Comparison of ENCODE assay signal across 9 cellular contexts in genomic region chr2:199911877-199912161, GRCh38. TPM values are rescaled to one million over a fixed set of nuclear protein-coding genes. Genes with fewer than 3 reads are reported as not detected.
DNase-seq lines count a peak whose midpoint lies in the region; ATAC-seq and TF ChIP-seq lines count a peak whose summit lies in the region.
"Had no signal": no experiment of that assay in that cellular context is flagged by ENCODE, and none has a peak within 500 bp of the region (broad histone marks: within the 10 kb centered on the region; RNA-seq: fewer than 3 reads in every experiment).

No MANE protein-coding gene starts in this region.

- peak overlapping the region; percentile 82 to 94 (median 93) for H3K27ac ChIP-seq in right lobe of liver
- H3K27ac ChIP-seq in thymus (ENCODE audit: low read depth) = peak overlapping the region; percentile 93

- peaks cover 0 to 13% (median 3%) of the 10 kb centered on the region in 4 donors for H3K4me1 ChIP-seq in right lobe of liver
- peaks cover 6% of the 10 kb centered on the region for H3K4me1 ChIP-seq in thymus (ENCODE audit: control insufficient read depth, insufficient read depth, low read length)

- in situ Hi-C loops in astrocyte of the cerebellum (cut with HindIII; ENCODE audit: low sequenced_read_pairs) = no loop called here

- H3K36me3 ChIP-seq in right lobe of liver (no peaks in the 10 kb centered on the region), thymus (ENCODE audit: control insufficient read depth, insufficient read depth) (peaks cover 9% of the 10 kb centered on the region)

- H3K9me3 Mint-ChIP-seq in T-helper 2 cell treated with Interferon-gamma antibody and Interleukin-4, amounts not matched to agents 5 μg/mL and 100 μg/mL, for 36 hours = peaks cover 13% of the 10 kb centered on the region

- no peak for TF ChIP-seq CTCF in astrocyte of the cerebellum (IDR thresholded peaks at IDR 0.05; ENCODE audit: low read depth, low read length, missing control alignments)
- TF ChIP-seq CTCF in right lobe of liver (IDR thresholded peaks at IDR 0.05) = no peak

- no peak for ATAC-seq in right lobe of liver
- no peak for ATAC-seq in HG03521 (IDR thresholded peaks at IDR 0.05; ENCODE audit: unreplicated experiment)

- H3K9me3 ChIP-seq in right lobe of liver = no peaks in the 10 kb centered on the region
- peaks cover 5% of the 10 kb centered on the region for H3K9me3 ChIP-seq in thymus (ENCODE audit: control insufficient read depth)

- H3K4me3 ChIP-seq in astrocyte of the cerebellum (ENCODE audit: low read depth, low read length) (peak overlapping the region; percentile 98), right lobe of liver (peak overlapping the region; percentile 74 to 81 (median 79)), thymus (ENCODE audit: low read length) (peak overlapping the region; percentile 93)

- H3K4me1 Mint-ChIP-seq in T-helper 2 cell treated with Interferon-gamma antibody and Interleukin-4, amounts not matched to agents 5 μg/mL and 100 μg/mL, for 36 hours (ENCODE audit: low read depth) = peaks cover 31% of the 10 kb centered on the region

- no peaks in the 10 kb centered on the region for H3K27me3 Mint-ChIP-seq in T-helper 2 cell treated with Interferon-gamma antibody and Interleukin-4, amounts not matched to agents 5 μg/mL and 100 μg/mL, for 36 hours (ENCODE audit: low read depth)

- H3K4me3 Mint-ChIP-seq in T-helper 2 cell treated with Interferon-gamma antibody and Interleukin-4, amounts not matched to agents 5 μg/mL and 100 μg/mL, for 36 hours = peak overlapping the region; percentile 99

- intact Hi-C loops in right lobe of liver (cut with DNase I) = no loop called here

- TF ChIP-seq POLR2A in right lobe of liver (IDR thresholded peaks at IDR 0.05) = no peak

- H3K27ac Mint-ChIP-seq in T-helper 2 cell treated with Interferon-gamma antibody and Interleukin-4, amounts not matched to agents 5 μg/mL and 100 μg/mL, for 36 hours = peak overlapping the region; percentile 96

- H3K27me3 ChIP-seq in right lobe of liver = no peaks in the 10 kb centered on the region
- no peaks in the 10 kb centered on the region for H3K27me3 ChIP-seq in thymus (ENCODE audit: control insufficient read depth, insufficient read depth)

- DNase-seq in T-helper 2 cell treated with Interferon-gamma antibody and Interleukin-4, amounts not matched to agents 5 μg/mL and 100 μg/mL, for 36 hours (ENCODE audit: low spot score) = no peak
- no peak for DNase-seq in T-helper 2 cell
- no peak for DNase-seq in astrocyte of the cerebellum (ENCODE audit: low read depth)
- DNase-seq in right lobe of liver = no peak
- no peak for DNase-seq in NCI-H82 (lab: John Stamatoyannopoulos, UW)
- no peak for DNase-seq in hepatic stellate cell (ENCODE audit: low spot score)
- DNase-seq: T1000 had no signal

- peaks cover 33% of the 10 kb centered on the region for H3K36me3 Mint-ChIP-seq in T-helper 2 cell treated with Interferon-gamma antibody and Interleukin-4, amounts not matched to agents 5 μg/mL and 100 μg/mL, for 36 hours (ENCODE audit: low read depth)

- under 1% methylated on average over 13 of the region's 13 CpGs for WGBS in right lobe of liver (ENCODE audit: insufficient coverage, low coverage, low lambda C conversion rate, missing lambda C conversion rate)
- under 1% methylated on average over 13 of the region's 13 CpGs for WGBS in thymus

RNA-seq across cellular contexts. Expression of gene C2orf69, which starts 0.7 kb away (rescaled TPM):
- 1 to 10 TPM; 5.8 to 7.9 (median 6.9) TPM for total RNA-seq in right lobe of liver
- 10.0 TPM for polyA plus RNA-seq in thymus

RNA-seq across cellular contexts. Expression of gene TYW5, which starts 43.5 kb away (rescaled TPM):
- total RNA-seq in right lobe of liver = 1 to 10 TPM; 4.1 to 6.4 (median 4.8) TPM
- 5.5 TPM for polyA plus RNA-seq in thymus

RNA-seq across cellular contexts. Expression of gene MAIP1, which starts 43.6 kb away (rescaled TPM):
- 10 to 100 TPM; 23.4 to 39.7 (median 30.7) TPM for total RNA-seq in right lobe of liver
- polyA plus RNA-seq in thymus = 16.3 TPM
